12 cellular contexts compared by ENCODE assay signal in genomic region chr6:107600936-107601335, GRCh38.
A peak's percentile ranks its signal among the peaks of the same experiment; 100 is the strongest.
DNase-seq lines count a peak whose midpoint lies in the region; FAIRE-seq and TF ChIP-seq lines count a peak whose summit lies in the region.
"Had no signal": no experiment of that assay in that cellular context is flagged by ENCODE, and none has a peak within 500 bp of the region (broad histone marks: within the 10 kb centered on the region; RNA-seq: fewer than 3 reads in every experiment).

No MANE protein-coding gene starts in this region.

- H4K8ac ChIP-seq in mesenchymal stem cell (ENCODE audit: low read length): no peak overlapping the region

- 15% methylated on average over 5 of the region's 5 CpGs for WGBS in mesenchymal stem cell

- H3K9me3 Mint-ChIP-seq in immature natural killer cell: no peaks in the 10 kb centered on the region
- H3K9me3 Mint-ChIP-seq in glutamatergic neuron (ENCODE audit: unreplicated experiment): peaks cover 2% of the 10 kb centered on the region
- H3K9me3 Mint-ChIP-seq: natural killer cell had no signal

- H3K27ac Mint-ChIP-seq in immature natural killer cell (no peak overlapping the region), glutamatergic neuron (ENCODE audit: unreplicated experiment) (no peak overlapping the region)
- H3K27ac Mint-ChIP-seq: natural killer cell had no signal

- peak; percentile 90 for FAIRE-seq in endothelial cell of umbilical vein (lab: Jason Lieb, UNC)

- H4K20me1 ChIP-seq in endothelial cell of umbilical vein (replicated peaks; ENCODE audit: control insufficient read depth, extremely low read depth, insufficient read depth, low read length): no peaks in the 10 kb centered on the region

- H3K4me2 ChIP-seq in endothelial cell of umbilical vein (ENCODE audit: insufficient read depth, low read length) (no peak overlapping the region), mesenchymal stem cell (ENCODE audit: low read length, poor library complexity, severe bottlenecking) (no peak overlapping the region)

- no peaks in the 10 kb centered on the region for H3K36me3 Mint-ChIP-seq in immature natural killer cell
- H3K36me3 Mint-ChIP-seq in glutamatergic neuron (ENCODE audit: unreplicated experiment): no peaks in the 10 kb centered on the region
- H3K36me3 Mint-ChIP-seq: natural killer cell had no signal

- H2BK12ac ChIP-seq in mesenchymal stem cell (ENCODE audit: low read length in 2 of 2): no peak overlapping the region

- H2BK5ac ChIP-seq in mesenchymal stem cell (ENCODE audit: low read depth, low read length, poor library complexity, severe bottlenecking): no peak overlapping the region

- H3K4me1 Mint-ChIP-seq in immature natural killer cell (no peaks in the 10 kb centered on the region), glutamatergic neuron (ENCODE audit: low read depth, unreplicated experiment) (peaks cover 19% of the 10 kb centered on the region)
- H3K4me1 Mint-ChIP-seq: natural killer cell had no signal

- BruUV-seq in endothelial cell of umbilical vein (replicated peaks; lab: Mats Ljungman, UMichigan): no TSS peak

- no peak overlapping the region for H3K23ac ChIP-seq in mesenchymal stem cell (ENCODE audit: low read length in 2 of 2)

- DNase-seq in A172 (ENCODE audit: low spot score) (peak; percentile 66), endothelial cell of umbilical vein (ENCODE audit: low read depth, low spot score) (peak; percentile 56), mesenchymal stem cell (peak; percentile 39), HCEC 1CT (no peak), immature natural killer cell (no peak), NCI-H2227 treated with DMSO at 0.1 percent for 48 hours (lab: John Stamatoyannopoulos, UW) (no peak), glutamatergic neuron (no peak)
- DNase-seq: effector CD8-positive, alpha-beta T cell; natural killer cell; NCI-H1417; SW 1271 had no signal

- H3K14ac ChIP-seq in mesenchymal stem cell (ENCODE audit: low read length in 2 of 2): no peak overlapping the region

- H3K4me3 Mint-ChIP-seq in immature natural killer cell (no peak overlapping the region), glutamatergic neuron (ENCODE audit: unreplicated experiment) (no peak overlapping the region)
- H3K4me3 Mint-ChIP-seq: natural killer cell had no signal

- no peaks in the 10 kb centered on the region for H3K9me3 ChIP-seq in endothelial cell of umbilical vein (replicated peaks; ENCODE audit: control insufficient read depth, insufficient read depth, low read length)
- H3K9me3 ChIP-seq in mesenchymal stem cell (ENCODE audit: control insufficient read depth, low read length): no peaks in the 10 kb centered on the region

- no peak overlapping the region for H2AK5ac ChIP-seq in mesenchymal stem cell (ENCODE audit: low read length, severe bottlenecking)

- H3K79me2 ChIP-seq in endothelial cell of umbilical vein (ENCODE audit: control insufficient read depth, insufficient read depth, low read length): no peaks in the 10 kb centered on the region

- H2AFZ ChIP-seq in endothelial cell of umbilical vein (ENCODE audit: low read depth, low read length): no peak overlapping the region
- H2AFZ ChIP-seq in mesenchymal stem cell (ENCODE audit: low read depth, low read length): no peak overlapping the region

- no peak overlapping the region for H2BK120ac ChIP-seq in mesenchymal stem cell (ENCODE audit: low read depth, low read length)

- dilution Hi-C loops in endothelial cell of umbilical vein (cut with MboI; ENCODE audit: extremely low pct_ligation_motif_present, low sequenced_read_pairs): no loop called here

- H3K4me1 ChIP-seq in endothelial cell of umbilical vein (ENCODE audit: control insufficient read depth, extremely low read depth, insufficient read depth, low read length) (peaks cover 12% of the 10 kb centered on the region), mesenchymal stem cell (ENCODE audit: control insufficient read depth, insufficient read depth, low read depth, low read length) (peaks cover 4% of the 10 kb centered on the region)

- intact Hi-C loops in endothelial cell of umbilical vein (cut with micrococcal nuclease): loop anchor here (5.0 kb wide), 2 partner anchors 66 to 109 kb away; partner anchors contain the start of gene SOBP

- TF ChIP-seq CTCF in endothelial cell of umbilical vein (IDR thresholded peaks at IDR 0.05; ENCODE audit: extremely low read depth in 1 of 2, insufficient read depth in 1 of 2, low read depth in 1 of 2, low read length in 2 of 2) (no peak), glutamatergic neuron (IDR thresholded peaks at IDR 0.05; ENCODE audit: partially characterized antibody, unreplicated experiment) (no peak)

- no peak overlapping the region for H3K4ac ChIP-seq in mesenchymal stem cell (ENCODE audit: low read depth in 1 of 2, low read length in 2 of 2)

- no peaks in the 10 kb centered on the region for H3K36me3 ChIP-seq in endothelial cell of umbilical vein (ENCODE audit: control insufficient read depth in 2 of 2, extremely low read depth in 1 of 2, insufficient read depth in 2 of 2, low read length in 2 of 2)
- H3K36me3 ChIP-seq in mesenchymal stem cell (ENCODE audit: control insufficient read depth in 1 of 2, insufficient read depth in 2 of 2, low read depth in 1 of 2, low read length in 2 of 2): peaks cover 0 to 6% of the 10 kb centered on the region in 2 experiments

- no peak overlapping the region for H3K9ac ChIP-seq in endothelial cell of umbilical vein (replicated peaks; ENCODE audit: extremely low read depth, insufficient read depth, low read length)
- no peak overlapping the region for H3K9ac ChIP-seq in mesenchymal stem cell (ENCODE audit: low read length)

- no peak for TF ChIP-seq POLR2A in endothelial cell of umbilical vein (IDR thresholded peaks at IDR 0.05; ENCODE audit: low read depth, low read length)

- no peak overlapping the region for H3K4me3 ChIP-seq in endothelial cell of umbilical vein (replicated peaks in 1 of 3; ENCODE audit: insufficient read depth in 1 of 3, low read depth in 1 of 3, low read length in 3 of 3)
- H3K4me3 ChIP-seq in mesenchymal stem cell (ENCODE audit: insufficient read depth in 1 of 2, low read depth in 1 of 2, low read length in 2 of 2): no peak overlapping the region

- CTCF ChIA-PET in endothelial cell of umbilical vein (lab: Charles Lee): interaction anchor here (0.6 to 1.1 kb wide), 4 partner anchors 68 to 283 kb away, joined by 3 to 4 read pairs (median 3); partner anchors contain the start of gene PDSS2

- no peak for TF ChIP-seq EP300 in Ishikawa (IDR thresholded peaks at IDR 0.05; ENCODE audit: borderline replicate concordance)

- H3K27me3 ChIP-seq in endothelial cell of umbilical vein (ENCODE audit: control insufficient read depth in 2 of 2, insufficient read depth in 2 of 2, low read length in 2 of 2) (no peaks in the 10 kb centered on the region), mesenchymal stem cell (ENCODE audit: control insufficient read depth in 1 of 2, insufficient read depth in 1 of 2, low read length in 2 of 2) (no peaks in the 10 kb centered on the region)

- H3K27ac ChIP-seq in endothelial cell of umbilical vein (ENCODE audit: insufficient read depth, low read depth, low read length) (no peak overlapping the region), mesenchymal stem cell (ENCODE audit: low read length, poor library complexity, severe bottlenecking) (no peak overlapping the region)

- H4K91ac ChIP-seq in mesenchymal stem cell (ENCODE audit: low read length): no peak overlapping the region

- H3K18ac ChIP-seq in mesenchymal stem cell (ENCODE audit: low read depth in 1 of 2, low read length in 2 of 2): no peak overlapping the region

- peak; percentile 19; the same call in 1 of the 2 replicates for TF ChIP-seq RAD21 in Ishikawa (IDR thresholded peaks at IDR 0.05; ENCODE audit: low read depth)

- no peaks in the 10 kb centered on the region for H3K79me1 ChIP-seq in mesenchymal stem cell (replicated peaks; ENCODE audit: low read length, poor library complexity, severe bottlenecking)

- H3K27me3 Mint-ChIP-seq in immature natural killer cell (ENCODE audit: low read depth in 3 of 3) (peaks cover 0 to 5% (median 5%) of the 10 kb centered on the region in 3 donors), glutamatergic neuron (ENCODE audit: unreplicated experiment) (no peaks in the 10 kb centered on the region)

- H3K9me1 ChIP-seq in endothelial cell of umbilical vein (replicated peaks; ENCODE audit: control insufficient read depth, extremely low read depth, insufficient read depth, low read length): no peaks in the 10 kb centered on the region

- POLR2A ChIA-PET in endothelial cell of umbilical vein (lab: Charles Lee): no interaction called here

- no peak overlapping the region for H2BK15ac ChIP-seq in mesenchymal stem cell (ENCODE audit: low read depth, poor library complexity, severe bottlenecking)

TF ChIP-seq in Ishikawa, 13 proteins besides CTCF, POLR2A, EP300 and RAD21 (continues in another document):
- TF ChIP-seq NFIC (IDR thresholded peaks at IDR 0.05) (peak; percentile 76), TAF1 (IDR thresholded peaks at IDR 0.05; ENCODE audit: low read depth) (no peak)

TF ChIP-seq in endothelial cell of umbilical vein, 7 proteins besides CTCF, POLR2A, EP300 and RAD21:
- TF ChIP-seq JUN (IDR thresholded peaks at IDR 0.05; ENCODE audit: borderline replicate concordance, insufficient read depth, insufficient read length, low read depth) (no peak), EZH2 (IDR thresholded peaks at IDR 0.05; ENCODE audit: borderline replicate concordance, low read depth, low read length, severe bottlenecking) (no peak), MYC (IDR thresholded peaks at IDR 0.05; ENCODE audit: low read depth, low read length) (no peak), FOS (IDR thresholded peaks at IDR 0.05; ENCODE audit: borderline replicate concordance, insufficient read depth, low read length) (no peak), MAX (IDR thresholded peaks at IDR 0.05; ENCODE audit: insufficient read depth, insufficient read length) (no peak), POLR2AphosphoS5 (IDR thresholded peaks at IDR 0.05; ENCODE audit: insufficient read depth, low read depth, low read length) (no peak), GATA2 (IDR thresholded peaks at IDR 0.05; ENCODE audit: insufficient read depth, insufficient read length, low read depth, low read length) (no peak)

Comparison
In these comparisons a context has a peak if more than half of its experiments do, and no peak if none do; other contexts are left out.
1. DNase-seq: peak in A172 (single experiment), endothelial cell of umbilical vein (single experiment) and mesenchymal stem cell (single experiment); none in HCEC 1CT (single experiment), immature natural killer cell (0 of 3), NCI-H2227 treated with DMSO at 0.1 percent for 48 hours (single experiment) and glutamatergic neuron (single experiment).